In the genomic region with DNA sequence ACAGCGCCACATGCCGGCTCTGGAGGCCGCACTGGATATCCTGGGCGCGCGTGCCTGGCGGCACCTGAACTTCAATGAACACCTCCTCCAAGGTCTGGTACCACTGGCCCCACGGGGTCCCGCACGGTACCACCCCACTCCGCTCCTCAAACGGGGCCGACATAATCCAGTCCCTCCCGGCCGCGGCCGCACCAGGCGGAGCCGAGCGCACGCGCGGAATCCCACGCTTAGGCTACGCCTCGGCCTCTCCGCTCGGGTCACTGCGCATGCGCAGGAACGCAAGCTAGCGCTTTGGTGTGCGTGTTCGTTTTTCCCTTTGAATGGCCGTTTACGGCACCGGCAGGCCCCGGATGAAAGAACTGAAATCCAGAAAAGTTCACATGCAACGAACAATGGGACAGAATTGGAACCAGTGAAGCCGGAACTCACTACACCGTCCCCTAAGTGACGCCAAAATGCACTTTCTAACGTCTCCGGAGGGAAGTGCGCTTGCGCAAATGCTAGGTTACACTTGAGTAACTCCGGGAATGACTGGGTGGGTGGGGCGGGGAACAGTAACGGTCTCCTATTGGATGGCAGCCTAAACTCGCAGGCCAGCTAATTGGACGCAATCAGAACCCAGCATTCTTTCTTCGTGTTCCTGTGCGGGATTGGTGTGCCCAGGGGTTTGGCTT, we compare ENCODE assay signal across 8 cellular contexts. TPM values are rescaled to one million over a fixed set of nuclear protein-coding genes. Genes with fewer than 3 reads are reported as not detected.
DNase-seq lines count a peak whose midpoint lies in the region; ATAC-seq and TF ChIP-seq lines count a peak whose summit lies in the region.

A gene with protein sequence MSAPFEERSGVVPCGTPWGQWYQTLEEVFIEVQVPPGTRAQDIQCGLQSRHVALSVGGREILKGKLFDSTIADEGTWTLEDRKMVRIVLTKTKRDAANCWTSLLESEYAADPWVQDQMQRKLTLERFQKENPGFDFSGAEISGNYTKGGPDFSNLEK (minus strand): TSS at position 215 of the 674 bp plus-strand sequence. CDS start 52 bp downstream, at position 163.

- peak within 1 kb of the TSS; percentile 97 for H3K9ac ChIP-seq in muscle layer of colon (ENCODE audit: low read length)

- no peaks in the 10 kb centered on the region for H3K9me3 Mint-ChIP-seq in activated T-cell treated with anti-CD3 and anti-CD28 coated beads, Interleukin-2, amount 50 U/mL, for 4 hours

- H3K4me3 ChIP-seq in muscle layer of colon (ENCODE audit: low read depth in 1 of 2, low read length in 2 of 2) = peak within 1 kb of the TSS; percentile 85 to 91

- H3K36me3 ChIP-seq in muscle layer of colon (ENCODE audit: insufficient read depth, low read length) = peaks cover 2% of the 10 kb centered on the region

- H3K36me3 Mint-ChIP-seq in activated T-cell treated with anti-CD3 and anti-CD28 coated beads, Interleukin-2, amount 50 U/mL, for 4 hours (ENCODE audit: insufficient read depth) = peaks cover 11% of the 10 kb centered on the region

- H3K4me1 ChIP-seq in muscle layer of colon (ENCODE audit: insufficient read depth, low read length) = peaks cover 21% of the 10 kb centered on the region

- H3K27ac ChIP-seq in muscle layer of colon (ENCODE audit: low read depth, low read length) = peak within 1 kb of the TSS; percentile 74

- in situ Hi-C loops in KBM-7 (cut with MboI; ENCODE audit: low pct_unique_long_range_greater_than_20kb, low sequenced_read_pairs) = no loop called here

- H3K4me1 Mint-ChIP-seq in activated T-cell treated with anti-CD3 and anti-CD28 coated beads, Interleukin-2, amount 50 U/mL, for 4 hours (ENCODE audit: low read depth) = peaks cover 31% of the 10 kb centered on the region

- H3K9me3 ChIP-seq in muscle layer of colon (ENCODE audit: low read length) = no peaks in the 10 kb centered on the region

- H3K4me3 Mint-ChIP-seq in activated T-cell treated with anti-CD3 and anti-CD28 coated beads, Interleukin-2, amount 50 U/mL, for 4 hours = peak within 1 kb of the TSS; percentile 98

- DNase-seq in DMS79 (lab: John Stamatoyannopoulos, UW) (peak; percentile 91), KBM-7 (peak; percentile 95)
- DNase-seq in activated T-cell treated with anti-CD3 and anti-CD28 coated beads, Interleukin-2, amount 50 U/mL, for 4 hours = peak; percentile 93
- DNase-seq in stimulated activated CD8-positive, alpha-beta memory T cell treated with anti-CD3 and anti-CD28 coated beads, Interleukin-7, amount 100 ng/mL, for 24 hours (ENCODE audit: low read depth) = peak; percentile 89

- H3K27me3 Mint-ChIP-seq in activated T-cell treated with anti-CD3 and anti-CD28 coated beads, Interleukin-2, amount 50 U/mL, for 4 hours (ENCODE audit: low read depth) = no peaks in the 10 kb centered on the region

- peak; percentile 85 for ATAC-seq in GM21717 (IDR thresholded peaks at IDR 0.05; ENCODE audit: unreplicated experiment)
- ATAC-seq in activated T-cell treated with anti-CD3 and anti-CD28 coated beads, Interleukin-2, amount 50 U/mL, for 4 hours = peak; percentile 85 to 87
- ATAC-seq in esophagus mucosa = peak; percentile 97

- no peaks in the 10 kb centered on the region for H3K27me3 ChIP-seq in muscle layer of colon (ENCODE audit: control insufficient read depth in 1 of 2, insufficient read depth in 2 of 2, low read length in 2 of 2)

TF ChIP-seq in PFSK-1, 5 proteins besides CTCF, POLR2A, EP300 and RAD21:
- TF ChIP-seq TAF1 (IDR thresholded peaks at IDR 0.05; ENCODE audit: borderline replicate concordance, insufficient read depth, low read length) (peak; percentile 63; the same call in 1 of the 2 replicates), SIN3A (IDR thresholded peaks at IDR 0.05; ENCODE audit: borderline replicate concordance, insufficient read depth, low read length) (no peak), FOXP2 (optimal IDR thresholded peaks at IDR 0.05; ENCODE audit: borderline replicate concordance, extremely low read depth, extremely low read length, insufficient read depth) (peak; percentile 64), POLR2AphosphoS5 (IDR thresholded peaks at IDR 0.05; ENCODE audit: low read depth, low read length) (peak; percentile 76)

RNA-seq across cellular contexts. Expression of the gene that starts here (rescaled TPM):
- polyA plus RNA-seq in PFSK-1 (2012; ENCODE audit: insufficient read length, low read depth) = 39.6 TPM
- 10 to 100 TPM; 41.5 to 51.5 (median 41.9) TPM for total RNA-seq in activated T-cell treated with anti-CD3 and anti-CD28 coated beads, Interleukin-2, amount 50 U/mL, for 4 hours
- total RNA-seq in esophagus mucosa = 27.7 TPM

Comparison
In these comparisons a context has a peak if more than half of its experiments do, and no peak if none do; other contexts are left out.
1. Peak in every context shown above with its lines: DNase-seq, ATAC-seq, H3K4me3 ChIP-seq and H3K27ac ChIP-seq.